9 cellular contexts compared by ENCODE assay signal in the genomic region with DNA sequence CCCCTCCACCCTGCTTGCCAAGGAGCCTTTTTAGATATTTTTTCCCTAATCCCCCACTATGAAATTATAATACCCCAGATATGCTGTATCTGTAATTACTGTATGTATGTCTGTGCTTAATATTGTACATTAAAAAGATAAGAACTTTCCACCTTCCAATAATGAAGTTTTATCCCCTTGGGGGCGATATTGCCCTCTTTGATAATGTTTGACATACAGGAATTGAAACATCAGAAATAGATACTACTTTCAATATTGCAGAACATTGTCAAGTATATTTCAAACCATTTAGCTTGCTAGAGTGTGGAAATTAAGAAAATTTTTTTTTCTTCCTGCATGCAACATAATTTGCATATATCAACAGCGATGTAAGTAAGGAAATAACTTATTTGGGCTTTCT. TPM values are rescaled to one million over a fixed set of nuclear protein-coding genes. Genes with fewer than 3 reads are reported as not detected.
DNase-seq lines count a peak whose midpoint lies in the region; ATAC-seq, FAIRE-seq and TF ChIP-seq lines count a peak whose summit lies in the region.
"Had no signal": no experiment of that assay in that cellular context is flagged by ENCODE, and none has a peak within 500 bp of the region (broad histone marks: within the 10 kb centered on the region; RNA-seq: fewer than 3 reads in every experiment).

No MANE protein-coding gene starts in this region.

- WGBS in SK-N-SH (ENCODE audit: low lambda C conversion rate), result 89% methylated on average over 2 of the region's 2 CpGs
- WGBS in liver, result 84% methylated on average over 2 of the region's 2 CpGs

- H3K79me2 ChIP-seq in SK-N-SH (ENCODE audit: insufficient read depth), result no peaks in the 10 kb centered on the region

- no peak overlapping the region for H3K4me2 ChIP-seq in SK-N-SH

- H3K27ac ChIP-seq in SK-N-SH (ENCODE audit: low read depth in 2 of 2, low read length in 1 of 2) (no peak overlapping the region), liver (ENCODE audit: low read depth in 1 of 2, low read length in 2 of 2) (no peak overlapping the region)

- FAIRE-seq in GM12891 (lab: Jason Lieb, UNC) (peak; percentile 28), HTR-8/SVneo (lab: Jason Lieb, UNC) (no peak)

- no peaks in the 10 kb centered on the region for H3K27me3 ChIP-seq in SK-N-SH (ENCODE audit: insufficient read depth)
- no peaks in the 10 kb centered on the region for H3K27me3 ChIP-seq in liver (ENCODE audit: control insufficient read depth in 4 of 4, insufficient read depth in 4 of 4, low read length in 3 of 4)

- TF ChIP-seq CTCF in SK-N-SH (IDR thresholded peaks at IDR 0.05), result peak; percentile 53
- no peak for TF ChIP-seq CTCF in liver (IDR thresholded peaks at IDR 0.05; ENCODE audit: low read depth, low read length, missing input control)

- no peak for TF ChIP-seq POLR2A in GM12891 (IDR thresholded peaks at IDR 0.05; ENCODE audit: low read depth, low read length)

- ATAC-seq in HG02870 (IDR thresholded peaks at IDR 0.05; ENCODE audit: unreplicated experiment), result peak; percentile 46

- POLR2A ChIA-PET in SK-N-SH (lab: Yijun Ruan, JAX), result no interaction called here

- H3K4me3 ChIP-seq in SK-N-SH (ENCODE audit: low read depth in 2 of 2, low read length in 1 of 2) (no peak overlapping the region), liver (ENCODE audit: low read depth in 1 of 3, low read length in 3 of 3) (no peak overlapping the region)

- H3K9me3 ChIP-seq in SK-N-SH, result no peaks in the 10 kb centered on the region
- no peaks in the 10 kb centered on the region for H3K9me3 ChIP-seq in liver (ENCODE audit: control insufficient read depth in 4 of 4, low read length in 3 of 4)

- no peak overlapping the region for H3K9ac ChIP-seq in SK-N-SH
- no peak overlapping the region for H3K9ac ChIP-seq in liver (ENCODE audit: low read depth in 1 of 2, low read length in 2 of 2)

- no peaks in the 10 kb centered on the region; a peak in 1 of 4 replicates for H3K4me1 ChIP-seq in SK-N-SH (ENCODE audit: control insufficient read depth in 1 of 2, insufficient read depth in 2 of 2, low read depth in 1 of 2, low read length in 1 of 2)
- no peaks in the 10 kb centered on the region for H3K4me1 ChIP-seq in liver (ENCODE audit: control insufficient read depth in 4 of 4, insufficient read depth in 4 of 4, low read length in 3 of 4)

- CTCF ChIA-PET in SK-N-SH (lab: Yijun Ruan, JAX), result interaction anchor here (0.7 to 1.3 kb wide), 2 partner anchors 225 to 394 kb away, joined by 3 to 8 read pairs; partner anchors contain the start of gene NPY1R

- no peaks in the 10 kb centered on the region for H4K20me1 ChIP-seq in SK-N-SH (ENCODE audit: insufficient read depth)

- H3K36me3 ChIP-seq in SK-N-SH (replicated peaks in 1 of 2; ENCODE audit: control insufficient read depth in 1 of 2, insufficient read depth in 2 of 2, low read length in 1 of 2), result no peaks in the 10 kb centered on the region
- H3K36me3 ChIP-seq in liver (ENCODE audit: control insufficient read depth in 4 of 4, insufficient read depth in 3 of 4, low read depth in 1 of 4, low read length in 3 of 4), result no peaks in the 10 kb centered on the region

- TF ChIP-seq EP300 in SK-N-SH (IDR thresholded peaks at IDR 0.05; ENCODE audit: borderline replicate concordance in 1 of 2, low read depth in 1 of 2, low read length in 1 of 2), result no peak

- peak; percentile 46 for TF ChIP-seq RAD21 in SK-N-SH (IDR thresholded peaks at IDR 0.05; ENCODE audit: low read length)
- peak; percentile 50 to 64 for TF ChIP-seq RAD21 in liver (IDR thresholded peaks at IDR 0.05)

- no peak overlapping the region for H2AFZ ChIP-seq in SK-N-SH (ENCODE audit: low read depth)

- H3F3A ChIP-seq in SK-N-SH (replicated peaks; ENCODE audit: insufficient read depth), result no peaks in the 10 kb centered on the region

- H3K9me2 ChIP-seq in SK-N-SH, result no peaks in the 10 kb centered on the region

- DNase-seq in GM12891 (ENCODE audit: insufficient read length, low spot score) (no peak), SK-N-SH (no peak), LoVo (ENCODE audit: low spot score) (no peak), HTR-8/SVneo (ENCODE audit: insufficient read length, low spot score) (no peak)
- no peak for DNase-seq in central memory CD4-positive, alpha-beta T cell
- DNase-seq in stimulated activated CD4-positive, alpha-beta T cell treated with anti-CD3 and anti-CD28 coated beads, Interleukin-4, amount 100 ng/mL, for 4 hours, result no peak
- DNase-seq: activated naive CD4-positive, alpha-beta T cell treated with Interleukin-2 at 50 U/mL for 16 hours had no signal

TF ChIP-seq in GM12891, 5 proteins besides CTCF, POLR2A, EP300 and RAD21:
- TF ChIP-seq SPI1 (IDR thresholded peaks at IDR 0.05; ENCODE audit: low read depth, low read length), result 0 out of 2 replicates have a peak, but pooled peaks have one; percentile 15
- no peak for TF ChIP-seq TAF1 (IDR thresholded peaks at IDR 0.05; ENCODE audit: low read depth, low read length)
- TF ChIP-seq POLR2AphosphoS5 (IDR thresholded peaks at IDR 0.05; ENCODE audit: low read depth, low read length), result no peak
- TF ChIP-seq POU2F2 (IDR thresholded peaks at IDR 0.05; ENCODE audit: low read depth, low read length), result no peak
TF ChIP-seq in GM12891: peak in this region for 1.

TF ChIP-seq in SK-N-SH, 30 proteins besides CTCF, POLR2A, EP300 and RAD21 (continues in another document):
- TF ChIP-seq NFIC (IDR thresholded peaks at IDR 0.05; ENCODE audit: borderline replicate concordance) (no peak), REST (IDR thresholded peaks at IDR 0.05; ENCODE audit: low read depth, low read length) (no peak), GABPA (IDR thresholded peaks at IDR 0.05; ENCODE audit: low read depth) (no peak)

TF ChIP-seq in liver, 16 proteins besides CTCF, POLR2A, EP300 and RAD21:
- no peak for TF ChIP-seq RXRA (IDR thresholded peaks at IDR 0.05)
- no peak for TF ChIP-seq SP1 (IDR thresholded peaks at IDR 0.05)
- TF ChIP-seq NR2F2 (IDR thresholded peaks at IDR 0.05), result no peak
- TF ChIP-seq REST (IDR thresholded peaks at IDR 0.05), result no peak
- TF ChIP-seq HNF4A (conservative IDR thresholded peaks at IDR 0.05), result no peak
- no peak for TF ChIP-seq FOXA1 (IDR thresholded peaks at IDR 0.05)
- no peak for TF ChIP-seq YY1 (IDR thresholded peaks at IDR 0.05)
- TF ChIP-seq HNF4G (IDR thresholded peaks at IDR 0.05), result no peak
- no peak for TF ChIP-seq MAX (IDR thresholded peaks at IDR 0.05)
- no peak for TF ChIP-seq ZBTB33 (IDR thresholded peaks at IDR 0.05)
- no peak for TF ChIP-seq EGR1 (IDR thresholded peaks at IDR 0.05; ENCODE audit: low read depth in 2 of 2)
- no peak for TF ChIP-seq JUND (IDR thresholded peaks at IDR 0.05)
- no peak for TF ChIP-seq TAF1 (conservative IDR thresholded peaks at IDR 0.05)
- no peak for TF ChIP-seq ATF3 (IDR thresholded peaks at IDR 0.05)
- no peak for TF ChIP-seq GABPA (IDR thresholded peaks at IDR 0.05 in 1 of 2, conservative IDR thresholded peaks at IDR 0.05 in 1 of 2)
- TF ChIP-seq FOXA2 (IDR thresholded peaks at IDR 0.05), result no peak

RNA-seq across cellular contexts. Expression of gene NAF1, which starts 58.9 kb away (rescaled TPM):
- 9.5 TPM for polyA plus RNA-seq in GM12891 (2012; ENCODE audit: low read depth, missing spikeins)
- 5.6 and 5.8 TPM in 2 replicates for polyA plus RNA-seq in SK-N-SH (2012; rRNA removed)
- polyA plus RNA-seq in SK-N-SH (2012; cell fraction: cytosol; rRNA removed), result 6.4 and 6.8 TPM in 2 replicates
- 6.3 and 7.3 TPM in 2 replicates for polyA plus RNA-seq in SK-N-SH (2012; cell fraction: nucleus; rRNA removed)
- total RNA-seq in liver, result 1 to 10 TPM; 7.8 to 8.1 TPM
- 1 to 10 TPM; 2.0 to 3.5 TPM for polyA plus RNA-seq in liver
